In genomic region chr1:18597159-18598042, GRCh38 we compare ENCODE assay signal across 8 cellular contexts. TPM values are rescaled to one million over a fixed set of nuclear protein-coding genes. Genes with fewer than 3 reads are reported as not detected.
DNase-seq lines count a peak whose midpoint lies in the region; ATAC-seq and TF ChIP-seq lines count a peak whose summit lies in the region.

No MANE protein-coding gene starts in this region.

- CTCF ChIA-PET in activated CD8-positive, alpha-beta memory T cell treated with anti-CD3 and anti-CD28 coated beads, Interleukin-2, amount 10 ng/mL, durations not matched to agents 7 days and 5 days (lab: Charles Lee) = interaction anchor here (0.7 to 1.8 kb wide), 16 partner anchors 8 to 277 kb away, joined by 3 to 20 read pairs (median 3); no protein-coding TSS in a partner anchor

- H3K4me1 Mint-ChIP-seq in activated CD8-positive, alpha-beta memory T cell treated with anti-CD3 and anti-CD28 coated beads, Interleukin-2, amount 10 ng/mL, durations not matched to agents 7 days and 5 days = no peaks in the 10 kb centered on the region
- H3K4me1 Mint-ChIP-seq in naive thymus-derived CD8-positive, alpha-beta T cell = no peaks in the 10 kb centered on the region

- peak; percentile 92 for TF ChIP-seq CTCF in epithelial cell of proximal tubule (conservative IDR thresholded peaks at IDR 0.05; ENCODE audit: low read depth, low read length)

- H3K4me3 ChIP-seq in epithelial cell of proximal tubule (ENCODE audit: low read depth, low read length) = no peak overlapping the region

- peaks cover 30% of the 10 kb centered on the region for H3K27me3 Mint-ChIP-seq in activated CD8-positive, alpha-beta memory T cell treated with anti-CD3 and anti-CD28 coated beads, Interleukin-2, amount 10 ng/mL, durations not matched to agents 7 days and 5 days
- H3K27me3 Mint-ChIP-seq in naive thymus-derived CD8-positive, alpha-beta T cell = peaks cover 7 to 45% (median 30%) of the 10 kb centered on the region in 5 donors

- H3K4me3 Mint-ChIP-seq in activated CD8-positive, alpha-beta memory T cell treated with anti-CD3 and anti-CD28 coated beads, Interleukin-2, amount 10 ng/mL, durations not matched to agents 7 days and 5 days = no peak overlapping the region
- H3K4me3 Mint-ChIP-seq in naive thymus-derived CD8-positive, alpha-beta T cell = no peak overlapping the region

- peak; percentile 64 for ATAC-seq in activated CD8-positive, alpha-beta memory T cell treated with anti-CD3 and anti-CD28 coated beads, Interleukin-2, amount 10 ng/mL, durations not matched to agents 7 days and 5 days
- peak; percentile 47 to 70 for ATAC-seq in naive thymus-derived CD8-positive, alpha-beta T cell
- ATAC-seq in stimulated activated naive CD8-positive, alpha-beta T cell treated with anti-CD3 and anti-CD28 coated beads, Interleukin-15, Interleukin-2, amounts not matched to agents 100 U/mL and 50 U/mL, for 24 hours = no peak
- ATAC-seq in HG03280 (IDR thresholded peaks at IDR 0.05; ENCODE audit: unreplicated experiment) = no peak

- DNase-seq in NCI-H446 (lab: John Stamatoyannopoulos, UW) = peak; percentile 23 to 53
- DNase-seq in NCI-H446 treated with DMSO at 0.1 percent for 48 hours (lab: John Stamatoyannopoulos, UW) = no peak
- peak; percentile 10 for DNase-seq in NCI-H510A (lab: John Stamatoyannopoulos, UW)
- peak; percentile 56 for DNase-seq in activated CD8-positive, alpha-beta memory T cell treated with anti-CD3 and anti-CD28 coated beads, Interleukin-2, amount 10 ng/mL, durations not matched to agents 7 days and 5 days
- no peak for DNase-seq in epithelial cell of proximal tubule (ENCODE audit: low read depth)
- peak; percentile 41 to 73 (median 56) for DNase-seq in naive thymus-derived CD8-positive, alpha-beta T cell
- peak; percentile 68 for DNase-seq in stimulated activated naive CD8-positive, alpha-beta T cell treated with anti-CD3 and anti-CD28 coated beads, Interleukin-15, Interleukin-2, amounts not matched to agents 100 U/mL and 50 U/mL, for 24 hours

- H3K27ac Mint-ChIP-seq in activated CD8-positive, alpha-beta memory T cell treated with anti-CD3 and anti-CD28 coated beads, Interleukin-2, amount 10 ng/mL, durations not matched to agents 7 days and 5 days = no peak overlapping the region
- H3K27ac Mint-ChIP-seq in naive thymus-derived CD8-positive, alpha-beta T cell = no peak overlapping the region

- H3K36me3 Mint-ChIP-seq in activated CD8-positive, alpha-beta memory T cell treated with anti-CD3 and anti-CD28 coated beads, Interleukin-2, amount 10 ng/mL, durations not matched to agents 7 days and 5 days = no peaks in the 10 kb centered on the region
- H3K36me3 Mint-ChIP-seq in naive thymus-derived CD8-positive, alpha-beta T cell = no peaks in the 10 kb centered on the region

- POLR2A ChIA-PET in naive thymus-derived CD8-positive, alpha-beta T cell (lab: Charles Lee) = no interaction called here

- H3K9me3 Mint-ChIP-seq in activated CD8-positive, alpha-beta memory T cell treated with anti-CD3 and anti-CD28 coated beads, Interleukin-2, amount 10 ng/mL, durations not matched to agents 7 days and 5 days (ENCODE audit: low read depth) = peaks cover 4% of the 10 kb centered on the region
- H3K9me3 Mint-ChIP-seq in naive thymus-derived CD8-positive, alpha-beta T cell = no peaks in the 10 kb centered on the region

RNA-seq across cellular contexts. Expression of gene PAX7, which starts 33.2 kb away (rescaled TPM):
- total RNA-seq in activated CD8-positive, alpha-beta memory T cell treated with anti-CD3 and anti-CD28 coated beads, Interleukin-2, amount 10 ng/mL, durations not matched to agents 7 days and 5 days = not detected
- not detected in 2 replicates for total RNA-seq in epithelial cell of proximal tubule
- not detected for total RNA-seq in naive thymus-derived CD8-positive, alpha-beta T cell
- polyA plus RNA-seq in naive thymus-derived CD8-positive, alpha-beta T cell = not detected

Comparison
In these comparisons a context has a peak if more than half of its experiments do, and no peak if none do; other contexts are left out.
1. DNase-seq: peak in NCI-H446 (2 of 2), NCI-H510A (single experiment), activated CD8-positive, alpha-beta memory T cell treated with anti-CD3 and anti-CD28 coated beads, Interleukin-2, amount 10 ng/mL, durations not matched to agents 7 days and 5 days (single experiment), naive thymus-derived CD8-positive, alpha-beta T cell (10 of 10) and stimulated activated naive CD8-positive, alpha-beta T cell treated with anti-CD3 and anti-CD28 coated beads, Interleukin-15, Interleukin-2, amounts not matched to agents 100 U/mL and 50 U/mL, for 24 hours (single experiment); none in NCI-H446 treated with DMSO at 0.1 percent for 48 hours (single experiment) and epithelial cell of proximal tubule (single experiment).
2. ATAC-seq: peak in activated CD8-positive, alpha-beta memory T cell treated with anti-CD3 and anti-CD28 coated beads, Interleukin-2, amount 10 ng/mL, durations not matched to agents 7 days and 5 days (single experiment) and naive thymus-derived CD8-positive, alpha-beta T cell (2 of 2); none in stimulated activated naive CD8-positive, alpha-beta T cell treated with anti-CD3 and anti-CD28 coated beads, Interleukin-15, Interleukin-2, amounts not matched to agents 100 U/mL and 50 U/mL, for 24 hours (single experiment) and HG03280 (single experiment).